19 cellular contexts compared by ENCODE assay signal in the genomic region with DNA sequence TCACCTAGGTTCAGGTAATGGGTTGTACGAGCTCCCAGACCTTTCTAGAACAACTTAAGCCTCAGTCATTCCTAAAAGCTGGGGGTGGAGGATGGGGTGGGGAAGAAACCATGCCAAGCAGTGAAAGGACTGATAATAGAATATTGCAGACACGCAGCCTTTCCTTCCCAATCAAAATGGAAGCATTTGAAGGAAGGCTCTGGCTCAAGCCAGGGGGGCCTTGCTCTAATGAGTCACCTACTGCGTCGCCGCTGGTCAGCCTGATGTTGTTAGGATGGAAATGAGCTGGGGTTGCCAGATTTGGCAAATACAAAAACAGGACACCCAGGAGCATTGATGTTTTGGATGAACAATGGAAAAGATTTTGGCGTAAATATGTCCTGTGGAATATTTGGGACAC. TPM values are rescaled to one million over a fixed set of nuclear protein-coding genes. Genes with fewer than 3 reads are reported as not detected.
"Had no signal": no experiment of that assay in that cellular context is flagged by ENCODE, and none has a peak within 500 bp of the region (broad histone marks: within the 10 kb centered on the region; RNA-seq: fewer than 3 reads in every experiment).

No MANE protein-coding gene starts in this region.

- H3K27me3 ChIP-seq: adrenal gland, ascending aorta had no signal

- H3K9me3 ChIP-seq: adrenal gland, ascending aorta, left lung, prostate gland, upper lobe of right lung had no signal

- ATAC-seq: activated T-helper 17 cell treated with anti-CD3 and anti-CD28 coated beads, Interleukin-2, amount 50 U/mL, for 72 hours; left lung; upper lobe of right lung; WTC11 had no signal

- DNase-seq: activated T-cell treated with anti-CD3 and anti-CD28 coated beads, Interleukin-2, amount 50 U/mL, for 24 hours; foreskin melanocyte; hippocampal formation; kidney glomerular epithelial cell; left lung; naive B cell; occipital lobe; stimulated activated CD4-positive, alpha-beta T cell treated with anti-CD3 and anti-CD28 coated beads, Interleukin-4, amount 100 ng/mL, for 1 hour; stimulated activated naive CD4-positive, alpha-beta T cell treated with Interleukin-2 at 50 U/mL for 16 hours; T-helper 1 cell; upper lobe of right lung had no signal

- H3K36me3 ChIP-seq: adrenal gland, ascending aorta, cardiac muscle cell, left lung, prostate gland, upper lobe of right lung had no signal

- H3K4me1 ChIP-seq: prostate gland, upper lobe of right lung had no signal

- H3K27ac ChIP-seq: ascending aorta, cardiac muscle cell, left lung, prostate gland, upper lobe of right lung had no signal

- H3K4me3 ChIP-seq: adrenal gland, ascending aorta, cardiac muscle cell, left lung, lung, prostate gland, upper lobe of right lung had no signal

RNA-seq across cellular contexts. Expression of gene SYT12, which starts 6.2 kb away (rescaled TPM):
- polyA plus RNA-seq: cardiac muscle cell had no signal

RNA-seq across cellular contexts. Expression of gene RHOD, which starts 27.5 kb away (rescaled TPM):
- polyA plus RNA-seq: neural cell had no signal

RNA-seq across cellular contexts. Expression of gene C11orf86, which starts 54.0 kb away (rescaled TPM):
- polyA plus RNA-seq: cardiac muscle cell, lung, neural cell had no signal
